Comparison of ENCODE assay signal across 8 cellular contexts in genomic region chr21:37009740-37010341, GRCh38. TPM values are rescaled to one million over a fixed set of nuclear protein-coding genes. Genes with fewer than 3 reads are reported as not detected.
DNase-seq lines count a peak whose midpoint lies in the region; TF ChIP-seq lines count a peak whose summit lies in the region.

No MANE protein-coding gene starts in this region.

- H3K9me3 ChIP-seq in Loucy (ENCODE audit: insufficient read depth, low read depth, low read length), result no peaks in the 10 kb centered on the region
- no peaks in the 10 kb centered on the region for H3K9me3 ChIP-seq in subcutaneous abdominal adipose tissue (ENCODE audit: control insufficient read depth in 5 of 5, low read length in 5 of 5)

- H2AFZ ChIP-seq in Loucy (ENCODE audit: low read length), result peak overlapping the region; percentile 93

- CTCF ChIA-PET in RWPE1 (lab: Yijun Ruan, JAX), result interaction anchor here (0.5 to 1.7 kb wide), 11 partner anchors 14 to 83 kb away, joined by 3 to 13 read pairs (median 4); partner anchors contain the start of gene HLCS

- DNase-seq in Daoy (ENCODE audit: low read depth) (peak; percentile 94), GOT3 (lab: John Stamatoyannopoulos, UW) (peak; percentile 64), RWPE1 (ENCODE audit: low spot score) (peak; percentile 80), foreskin fibroblast (peak; percentile 53 to 78), non-pigmented ciliary epithelial cell (ENCODE audit: low read depth) (peak; percentile 38)
- DNase-seq in activated effector memory CD4-positive, alpha-beta T cell treated with Interleukin-2 at 50 U/mL for 16 hours, result peak; percentile 61

- TF ChIP-seq CTCF in Loucy (conservative IDR thresholded peaks at IDR 0.05; ENCODE audit: low read length) (peak; percentile 87), RWPE1 (conservative IDR thresholded peaks at IDR 0.05; ENCODE audit: low read depth) (peak; percentile 84), foreskin fibroblast (IDR thresholded peaks at IDR 0.05; ENCODE audit: low read depth, low read length) (peak; percentile 63)

- H4K20me1 ChIP-seq in Loucy (ENCODE audit: insufficient read depth, low read length, poor library complexity, severe bottlenecking), result no peaks in the 10 kb centered on the region

- H3K4me3 ChIP-seq in Loucy (ENCODE audit: low read length, poor library complexity, severe bottlenecking), result peak overlapping the region; percentile 75
- H3K4me3 ChIP-seq in foreskin fibroblast (ENCODE audit: low read depth in 1 of 2, low read length in 2 of 2), result peak overlapping the region in 1 of 2 donors; percentile 39
- peak overlapping the region; percentile 41 to 64 (median 54) for H3K4me3 ChIP-seq in subcutaneous abdominal adipose tissue (ENCODE audit: low read depth in 1 of 5, low read length in 5 of 5)

- H3K9ac ChIP-seq in Loucy (ENCODE audit: low read depth, low read length, poor library complexity, severe bottlenecking) (peak overlapping the region; percentile 66), subcutaneous abdominal adipose tissue (ENCODE audit: low read length in 5 of 5) (peak overlapping the region in 1 of 5 donors; percentile 57)

- H3K9me2 ChIP-seq in Loucy (replicated peaks; ENCODE audit: low read depth, low read length), result no peaks in the 10 kb centered on the region

- H3K4me2 ChIP-seq in Loucy (ENCODE audit: low read depth, low read length, poor library complexity, severe bottlenecking), result peak overlapping the region; percentile 84

- H3K27ac ChIP-seq in RWPE1 (no peak overlapping the region), subcutaneous abdominal adipose tissue (ENCODE audit: low read depth, low read length) (no peak overlapping the region)

- no peaks in the 10 kb centered on the region for H3K79me2 ChIP-seq in Loucy (ENCODE audit: insufficient read depth, low read length)

- H3K27me3 ChIP-seq in Loucy (ENCODE audit: insufficient read depth, low read length, poor library complexity, severe bottlenecking), result no peaks in the 10 kb centered on the region
- H3K27me3 ChIP-seq in subcutaneous abdominal adipose tissue (ENCODE audit: control insufficient read depth in 5 of 5, insufficient read depth in 4 of 5, low read length in 5 of 5), result peaks cover 8 to 24% (median 19%) of the 10 kb centered on the region in 5 donors

- H3K36me3 ChIP-seq in Loucy (ENCODE audit: insufficient read depth, low read length) (no peaks in the 10 kb centered on the region), subcutaneous abdominal adipose tissue (ENCODE audit: control insufficient read depth in 5 of 5, insufficient read depth in 5 of 5, low read length in 5 of 5) (no peaks in the 10 kb centered on the region)

- H3F3A ChIP-seq in Loucy (ENCODE audit: low read depth), result no peaks in the 10 kb centered on the region

- H3K4me1 ChIP-seq in Loucy (ENCODE audit: insufficient read depth, low read length, poor library complexity, severe bottlenecking), result peaks cover 11% of the 10 kb centered on the region
- peaks cover 2 to 23% (median 20%) of the 10 kb centered on the region in 5 donors for H3K4me1 ChIP-seq in subcutaneous abdominal adipose tissue (ENCODE audit: control insufficient read depth in 5 of 5, insufficient read depth in 5 of 5, low read length in 5 of 5)

- POLR2A ChIA-PET in RWPE1 (lab: Yijun Ruan, JAX; ENCODE audit: low non-redundant PET), result no interaction called here

RNA-seq across cellular contexts. Expression of gene RIPPLY3, which starts 3.3 kb away (rescaled TPM):
- total RNA-seq in Daoy (2014; rRNA removed; shearing (Covaris generic)), result 0.57 TPM in 1 of 2 replicates, not detected in the other

RNA-seq across cellular contexts. Expression of gene HLCS, which starts 43.4 kb away (rescaled TPM):
- total RNA-seq in Daoy (2014; rRNA removed; shearing (Covaris generic)), result 27.0 and 33.1 TPM in 2 replicates

Comparison
In these comparisons a context has a peak if more than half of its experiments do, and no peak if none do; other contexts are left out.
1. DNase-seq: peak in every context shown above with its lines; median percentile 94 in Daoy; 80 in RWPE1; 66 in foreskin fibroblast; 64 in GOT3; 61 in activated effector memory CD4-positive, alpha-beta T cell treated with Interleukin-2 at 50 U/mL for 16 hours; 38 in non-pigmented ciliary epithelial cell.